ENCODE assay signal across 8 cellular contexts in genomic region chr1:156480411-156481192, GRCh38. TPM values are rescaled to one million over a fixed set of nuclear protein-coding genes. Genes with fewer than 3 reads are reported as not detected.
DNase-seq lines count a peak whose midpoint lies in the region; ATAC-seq and TF ChIP-seq lines count a peak whose summit lies in the region.

No MANE protein-coding gene starts in this region.

- H3K79me2 ChIP-seq in OCI-LY1 (ENCODE audit: insufficient read depth, low read length), result 0 out of 2 replicates have a peak, but pooled peaks cover 8% of the 10 kb centered on the region

- no peak overlapping the region for H2AFZ ChIP-seq in OCI-LY1 (ENCODE audit: low read length)

- 20 to 23% methylated on average over 1 to 14 of the region's 34 CpGs for WGBS in gastroesophageal sphincter (ENCODE audit: low coverage in 1 of 2), 2 donors

- ATAC-seq in gastroesophageal sphincter (peak; percentile 39), GM21825 (IDR thresholded peaks at IDR 0.05; ENCODE audit: unreplicated experiment) (no peak)

- H3F3A ChIP-seq in OCI-LY1 (ENCODE audit: insufficient read depth, low read length), result no peaks in the 10 kb centered on the region; the same call in 1 of the 2 replicates

- TF ChIP-seq POLR2A in gastroesophageal sphincter (IDR thresholded peaks at IDR 0.05), result no peak

- H3K27me3 ChIP-seq in OCI-LY1 (ENCODE audit: insufficient read depth, low read length) (no peaks in the 10 kb centered on the region), gastroesophageal sphincter (no peaks in the 10 kb centered on the region), rectal smooth muscle tissue (ENCODE audit: control insufficient read depth, insufficient read depth, low read length) (no peaks in the 10 kb centered on the region)

- DNase-seq in 8988T (peak; percentile 92), GM19238 (ENCODE audit: insufficient read length, low spot score) (peak; percentile 90), globus pallidus (ENCODE audit: low spot score) (no peak)
- peak; percentile 64 for DNase-seq in activated T-helper 9 cell treated with anti-CD3 and anti-CD28 coated beads, Interleukin-2, amount 50 U/mL, for 16 hours (ENCODE audit: low read depth)

- H3K4me2 ChIP-seq in OCI-LY1 (ENCODE audit: low read length), result peak overlapping the region; percentile 36

- peak overlapping the region; percentile 78 for H3K27ac ChIP-seq in OCI-LY1 (ENCODE audit: low read depth, low read length, poor library complexity, severe bottlenecking)
- H3K27ac ChIP-seq in gastroesophageal sphincter, result peak overlapping the region in 3 of 4 donors; percentile 84 to 91 (median 89)
- peak overlapping the region; percentile 53 for H3K27ac ChIP-seq in rectal smooth muscle tissue (ENCODE audit: low read depth, low read length)

- H3K9me2 ChIP-seq in OCI-LY1 (ENCODE audit: low read depth, low read length), result no peaks in the 10 kb centered on the region

- no peak overlapping the region for H3K4me3 ChIP-seq in OCI-LY1 (ENCODE audit: low read depth, low read length, poor library complexity, severe bottlenecking)
- H3K4me3 ChIP-seq in gastroesophageal sphincter, result no peak overlapping the region
- H3K4me3 ChIP-seq in rectal smooth muscle tissue (ENCODE audit: low read length), result no peak overlapping the region

- no peaks in the 10 kb centered on the region for H4K20me1 ChIP-seq in OCI-LY1 (ENCODE audit: insufficient read depth, low read length)

- H3K36me3 ChIP-seq in OCI-LY1 (ENCODE audit: insufficient read depth, low read length), result peaks cover 82% of the 10 kb centered on the region
- peaks cover 0 to 80% of the 10 kb centered on the region in 2 donors for H3K36me3 ChIP-seq in gastroesophageal sphincter
- peaks cover 62% of the 10 kb centered on the region for H3K36me3 ChIP-seq in rectal smooth muscle tissue (ENCODE audit: control insufficient read depth, insufficient read depth, low read length)

- H3K9me3 ChIP-seq in OCI-LY1 (ENCODE audit: low read length) (no peaks in the 10 kb centered on the region), gastroesophageal sphincter (no peaks in the 10 kb centered on the region)

- TF ChIP-seq CTCF in OCI-LY1 (IDR thresholded peaks at IDR 0.05; ENCODE audit: low read length) (peak; percentile 78), gastroesophageal sphincter (IDR thresholded peaks at IDR 0.05) (peak in 3 of 4 experiments; percentile 68 to 79 (median 71))

- H3K9ac ChIP-seq in OCI-LY1 (ENCODE audit: low read length) (peak overlapping the region; percentile 14; the same call in 1 of the 2 replicates), rectal smooth muscle tissue (ENCODE audit: low read length) (no peak overlapping the region)

- TF ChIP-seq EP300 in gastroesophageal sphincter (IDR thresholded peaks at IDR 0.05), result no peak

- H3K4me1 ChIP-seq in OCI-LY1 (ENCODE audit: insufficient read depth, low read length, severe bottlenecking), result peaks cover 45% of the 10 kb centered on the region
- peaks cover 10 to 100% (median 62%) of the 10 kb centered on the region in 3 donors for H3K4me1 ChIP-seq in gastroesophageal sphincter
- peaks cover 38% of the 10 kb centered on the region for H3K4me1 ChIP-seq in rectal smooth muscle tissue (ENCODE audit: control insufficient read depth, insufficient read depth, low read length)

RNA-seq across cellular contexts. Expression of gene MEF2D, which starts 20.0 kb away (rescaled TPM):
- total RNA-seq in gastroesophageal sphincter, result 10 to 100 TPM; 49.0 to 94.3 (median 67.1) TPM
